8 cellular contexts compared by ENCODE assay signal in genomic region chr1:156726549-156727226, GRCh38. TPM values are rescaled to one million over a fixed set of nuclear protein-coding genes. Genes with fewer than 3 reads are reported as not detected.
A peak's percentile ranks its signal among the peaks of the same experiment; 100 is the strongest.
DNase-seq lines count a peak whose midpoint lies in the region; ATAC-seq and TF ChIP-seq lines count a peak whose summit lies in the region.

No MANE protein-coding gene starts in this region.

- 55 to 56% methylated on average over 15 of the region's 15 CpGs for WGBS in heart right ventricle, 2 donors
- 61 to 67% methylated on average over 15 of the region's 15 CpGs for WGBS in ectodermal cell, 2 experiments

- H3K4me3 Mint-ChIP-seq in T-helper 2 cell treated with Interferon-gamma antibody and Interleukin-4, amounts not matched to agents 5 μg/mL and 100 μg/mL, for 36 hours, result no peak overlapping the region

- H3K9me3 Mint-ChIP-seq in T-helper 2 cell treated with Interferon-gamma antibody and Interleukin-4, amounts not matched to agents 5 μg/mL and 100 μg/mL, for 36 hours, result no peaks in the 10 kb centered on the region

- H3K4me1 Mint-ChIP-seq in T-helper 2 cell treated with Interferon-gamma antibody and Interleukin-4, amounts not matched to agents 5 μg/mL and 100 μg/mL, for 36 hours (ENCODE audit: low read depth), result peaks cover 31% of the 10 kb centered on the region

- peak in 8 of 9 donors; percentile 13 to 59 (median 55) for TF ChIP-seq CTCF in heart right ventricle (IDR thresholded peaks at IDR 0.05)

- intact Hi-C loops in heart right ventricle (cut with DNase I), result loop anchor here in 8 of 10 donors (1.0 to 10.0 kb wide), 8 partner anchors 15 to 198 kb away; partner anchors contain the start of genes PRCC (in 4 of the 8), INSRR (in 2 of the 8), PEAR1 (in 2 of the 8) and LRRC71 (in 1 of the 8)
- intact Hi-C loops in Right ventricle myocardium inferior (cut with DNase I), result no loop called here

- DNase-seq in heart right ventricle (peak in 1 of 2 donors; percentile 56), Right ventricle myocardium inferior (ENCODE audit: missing footprints) (no peak), NCI-H2029 treated with DMSO at 0.1 percent for 48 hours (lab: John Stamatoyannopoulos, UW) (peak; percentile 3)
- DNase-seq in T-helper 2 cell treated with Interferon-gamma antibody and Interleukin-4, amounts not matched to agents 5 μg/mL and 100 μg/mL, for 36 hours (ENCODE audit: low spot score), result peak; percentile 53

- no peaks in the 10 kb centered on the region for H3K27me3 Mint-ChIP-seq in T-helper 2 cell treated with Interferon-gamma antibody and Interleukin-4, amounts not matched to agents 5 μg/mL and 100 μg/mL, for 36 hours (ENCODE audit: low read depth)

- peak overlapping the region; percentile 99 for H3K27ac Mint-ChIP-seq in T-helper 2 cell treated with Interferon-gamma antibody and Interleukin-4, amounts not matched to agents 5 μg/mL and 100 μg/mL, for 36 hours

- H3K27ac ChIP-seq in heart right ventricle (peak overlapping the region in 1 of 10 donors; percentile 2), ectodermal cell (ENCODE audit: insufficient read depth, low read depth, low read length, poor library complexity, severe bottlenecking) (no peak overlapping the region), muscle layer of colon (ENCODE audit: low read depth, low read length) (no peak overlapping the region)

- H3K4me3 ChIP-seq in heart right ventricle (peak overlapping the region in 6 of 10 donors; percentile 36 to 86 (median 60)), ectodermal cell (ENCODE audit: insufficient read depth, low read depth, low read length) (peak overlapping the region; percentile 100), muscle layer of colon (ENCODE audit: low read depth in 1 of 2, low read length in 2 of 2) (peak overlapping the region; percentile 27 to 99)

- H3K36me3 Mint-ChIP-seq in T-helper 2 cell treated with Interferon-gamma antibody and Interleukin-4, amounts not matched to agents 5 μg/mL and 100 μg/mL, for 36 hours (ENCODE audit: low read depth), result peaks cover 24% of the 10 kb centered on the region

- ATAC-seq in heart right ventricle, result peak in 1 of 8 donors; percentile 15
- no peak for ATAC-seq in Right ventricle myocardium inferior
- ATAC-seq in GM19463 (IDR thresholded peaks at IDR 0.05; ENCODE audit: unreplicated experiment), result no peak
- no peak for ATAC-seq in GM18909 (IDR thresholded peaks at IDR 0.05; ENCODE audit: poor library complexity, unreplicated experiment)

- no peaks in the 10 kb centered on the region for H3K9me3 ChIP-seq in heart right ventricle
- H3K9me3 ChIP-seq in ectodermal cell (ENCODE audit: control insufficient read depth, low read length), result no peaks in the 10 kb centered on the region
- no peaks in the 10 kb centered on the region for H3K9me3 ChIP-seq in muscle layer of colon (ENCODE audit: low read length)

- peak overlapping the region; percentile 95 for H3K9ac ChIP-seq in muscle layer of colon (ENCODE audit: low read length)

- H3K27me3 ChIP-seq in heart right ventricle (no peaks in the 10 kb centered on the region), ectodermal cell (ENCODE audit: control insufficient read depth, insufficient read depth, low read length, poor library complexity, severe bottlenecking) (no peaks in the 10 kb centered on the region), muscle layer of colon (ENCODE audit: control insufficient read depth in 1 of 2, insufficient read depth in 2 of 2, low read length in 2 of 2) (no peaks in the 10 kb centered on the region)

- H3K4me1 ChIP-seq in heart right ventricle (peaks cover 21 to 52% (median 44%) of the 10 kb centered on the region in 9 donors), ectodermal cell (ENCODE audit: control insufficient read depth, insufficient read depth, low read length) (peaks cover 26% of the 10 kb centered on the region), muscle layer of colon (ENCODE audit: insufficient read depth, low read length) (peaks cover 42% of the 10 kb centered on the region)

- H3K36me3 ChIP-seq in heart right ventricle (peaks cover 0 to 39% (median 20%) of the 10 kb centered on the region in 9 donors), ectodermal cell (ENCODE audit: control insufficient read depth, insufficient read depth, low read length) (peaks cover 22% of the 10 kb centered on the region), muscle layer of colon (ENCODE audit: insufficient read depth, low read length) (peaks cover 41% of the 10 kb centered on the region)

RNA-seq across cellular contexts. Expression of gene METTL25B, which starts 1.6 kb away (rescaled TPM):
- total RNA-seq in heart right ventricle (10 to 100 TPM; 12.8 to 18.8 (median 15.2) TPM), Right ventricle myocardium inferior (16.6 TPM)
- 10 to 100 TPM; 17.0 to 45.2 TPM for polyA plus RNA-seq in heart right ventricle
- polyA plus RNA-seq in ectodermal cell (2013, experiment 1 of 4), result 36.4 TPM
- 38.3 TPM for polyA plus RNA-seq in ectodermal cell (2013, experiment 2 of 4)
- polyA plus RNA-seq in ectodermal cell (2013, experiment 3 of 4), result 38.8 TPM
- 44.8 TPM for polyA plus RNA-seq in ectodermal cell (2013, experiment 4 of 4)

RNA-seq across cellular contexts. Expression of gene ISG20L2, which starts 1.9 kb away (rescaled TPM):
- 10 to 100 TPM; 10.5 to 17.5 (median 15.2) TPM for total RNA-seq in heart right ventricle
- 10 to 100 TPM in 1 of 2 donors, 1 to 10 TPM in 1; 5.7 to 11.3 TPM for polyA plus RNA-seq in heart right ventricle
- 13.1 TPM for total RNA-seq in Right ventricle myocardium inferior
- 53.3 TPM for polyA plus RNA-seq in ectodermal cell (2013, experiment 1 of 4)
- 51.6 TPM for polyA plus RNA-seq in ectodermal cell (2013, experiment 2 of 4)
- 30.4 TPM for polyA plus RNA-seq in ectodermal cell (2013, experiment 3 of 4)
- polyA plus RNA-seq in ectodermal cell (2013, experiment 4 of 4), result 36.2 TPM

RNA-seq across cellular contexts. Expression of gene MRPL24, which starts 14.2 kb away (rescaled TPM):
- total RNA-seq in heart right ventricle (100 to 1,000 TPM in 2 of 10 donors, 10 to 100 TPM in 8; 70.3 to 105 (median 86.7) TPM), Right ventricle myocardium inferior (103 TPM)
- 100 to 1,000 TPM; 157 to 250 TPM for polyA plus RNA-seq in heart right ventricle
- polyA plus RNA-seq in ectodermal cell (2013, experiment 1 of 4), result 30.4 TPM
- polyA plus RNA-seq in ectodermal cell (2013, experiment 2 of 4), result 35.6 TPM
- polyA plus RNA-seq in ectodermal cell (2013, experiment 3 of 4), result 32.6 TPM
- polyA plus RNA-seq in ectodermal cell (2013, experiment 4 of 4), result 33.5 TPM

RNA-seq across cellular contexts. Expression of gene CRABP2, which starts 21.3 kb away (rescaled TPM):
- total RNA-seq in heart right ventricle (1 to 10 TPM in 4 of 10 donors, under 1 TPM in 5, not detected in 1; 0.25 to 2.7 (median 0.64) TPM), Right ventricle myocardium inferior (not detected)
- 1 to 10 TPM; 1.5 to 1.8 TPM for polyA plus RNA-seq in heart right ventricle
- 697 TPM for polyA plus RNA-seq in ectodermal cell (2013, experiment 1 of 4)
- polyA plus RNA-seq in ectodermal cell (2013, experiment 2 of 4), result 522 TPM
- 545 TPM for polyA plus RNA-seq in ectodermal cell (2013, experiment 3 of 4)
- 604 TPM for polyA plus RNA-seq in ectodermal cell (2013, experiment 4 of 4)

RNA-seq across cellular contexts. Expression of gene HDGF, which starts 24.8 kb away (rescaled TPM):
- total RNA-seq in heart right ventricle, result 100 to 1,000 TPM; 135 to 202 (median 148) TPM
- 100 to 1,000 TPM in 1 of 2 donors, 10 to 100 TPM in 1; 69.8 to 126 TPM for polyA plus RNA-seq in heart right ventricle
- 183 TPM for total RNA-seq in Right ventricle myocardium inferior
- 528 TPM for polyA plus RNA-seq in ectodermal cell (2013, experiment 1 of 4)
- polyA plus RNA-seq in ectodermal cell (2013, experiment 2 of 4), result 490 TPM
- polyA plus RNA-seq in ectodermal cell (2013, experiment 3 of 4), result 359 TPM
- polyA plus RNA-seq in ectodermal cell (2013, experiment 4 of 4), result 394 TPM
